Comparison of ENCODE assay signal across 15 cellular contexts in the genomic region with DNA sequence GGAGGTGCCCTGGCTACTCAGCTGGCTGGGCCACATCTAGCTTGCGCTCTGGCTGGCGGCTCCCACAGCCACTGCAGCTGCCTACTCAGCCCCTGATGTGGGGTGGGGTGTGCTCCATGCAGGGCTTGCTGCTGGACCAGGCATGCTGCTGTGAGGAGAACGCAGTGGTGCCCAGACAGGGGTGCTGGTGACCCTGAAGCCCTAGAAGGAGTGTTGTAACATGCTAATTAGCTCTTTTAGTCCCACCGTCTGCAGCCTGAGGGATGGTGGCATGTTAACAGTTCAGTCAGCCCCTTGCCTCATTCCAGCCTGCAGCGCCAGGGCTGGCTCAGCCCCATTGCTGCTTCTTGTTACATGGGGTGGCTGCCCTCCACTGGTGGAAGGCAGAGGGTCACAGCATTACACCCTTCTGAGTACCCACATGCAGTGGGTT.
DNase-seq lines count a peak whose midpoint lies in the region; FAIRE-seq and TF ChIP-seq lines count a peak whose summit lies in the region.
"Had no signal": no experiment of that assay in that cellular context is flagged by ENCODE, and none has a peak within 500 bp of the region (broad histone marks: within the 10 kb centered on the region; RNA-seq: fewer than 3 reads in every experiment).

No MANE protein-coding gene starts in this region.

- FAIRE-seq in HTR-8/SVneo (lab: Jason Lieb, UNC), result no peak
- FAIRE-seq in H54 (lab: Jason Lieb, UNC), result no peak
- no peak for FAIRE-seq in GM12892 (lab: Jason Lieb, UNC)
- FAIRE-seq: colon had no signal

- no peaks in the 10 kb centered on the region for H3K36me3 ChIP-seq in WERI-Rb-1

- no peaks in the 10 kb centered on the region for H3K27me3 ChIP-seq in WERI-Rb-1 (ENCODE audit: insufficient read depth, low read depth, severe bottlenecking)

- H3K27ac ChIP-seq in WERI-Rb-1, result no peak overlapping the region

- TF ChIP-seq CTCF in WERI-Rb-1 (IDR thresholded peaks at IDR 0.05; ENCODE audit: low read depth, low read length), result peak; percentile 87

- DNase-seq in COLO668 (lab: John Stamatoyannopoulos, UW; ENCODE audit: unreplicated experiment) (peak; percentile 18), HTR-8/SVneo (ENCODE audit: insufficient read length, low spot score) (peak; percentile 0), WERI-Rb-1 (peak; percentile 76), myocyte (ENCODE audit: low read depth) (peak; percentile 1), H54 (ENCODE audit: insufficient read length, low spot score) (no peak), NCI-H2107 (lab: John Stamatoyannopoulos, UW) (no peak), GM12892 (ENCODE audit: insufficient read length) (no peak), pons (ENCODE audit: low spot score) (no peak)
- DNase-seq: activated CD8-positive, alpha-beta T cell treated with anti-CD3 and anti-CD28 coated beads, Interleukin-2, amount 10 ng/mL, durations not matched to agents 7 days and 5 days; activated naive CD4-positive, alpha-beta T cell treated with anti-CD3 and anti-CD28 coated beads, Interleukin-2, amount 10 ng/mL, durations not matched to agents 7 days and 5 days; KG1; occipital lobe; stimulated activated CD4-positive, alpha-beta T cell treated with anti-CD3 and anti-CD28 coated beads, Interleukin-1b, Interleukin-23, amount 100 ng/mL, for 48 hours; stimulated activated naive CD8-positive, alpha-beta T cell treated with anti-CD3 and anti-CD28 coated beads, Interleukin-15, Interleukin-2, amounts not matched to agents 100 U/mL and 50 U/mL, for 24 hours had no signal

- H3K4me3 ChIP-seq in WERI-Rb-1 (ENCODE audit: low read depth, low read length), result no peak overlapping the region

- TF ChIP-seq POLR2A in H54 (IDR thresholded peaks at IDR 0.05; ENCODE audit: low read depth, low read length) (no peak), GM12892 (IDR thresholded peaks at IDR 0.05; ENCODE audit: low read depth, low read length) (no peak)

- no peaks in the 10 kb centered on the region for H3K9me3 ChIP-seq in WERI-Rb-1 (ENCODE audit: severe bottlenecking)

Comparison
In these comparisons a context has a peak if more than half of its experiments do, and no peak if none do; other contexts are left out.
1. DNase-seq: peak in COLO668 (single experiment), HTR-8/SVneo (single experiment), WERI-Rb-1 (single experiment) and myocyte (single experiment); none in H54 (single experiment), NCI-H2107 (single experiment), GM12892 (single experiment) and pons (single experiment).